Comparison of ENCODE assay signal across 18 cellular contexts in genomic region chr20:19710336-19710721, GRCh38. TPM values are rescaled to one million over a fixed set of nuclear protein-coding genes. Genes with fewer than 3 reads are reported as not detected.
A peak's percentile ranks its signal among the peaks of the same experiment; 100 is the strongest.
DNase-seq lines count a peak whose midpoint lies in the region; ATAC-seq, FAIRE-seq and TF ChIP-seq lines count a peak whose summit lies in the region.
"Had no signal": no experiment of that assay in that cellular context is flagged by ENCODE, and none has a peak within 500 bp of the region (broad histone marks: within the 10 kb centered on the region; RNA-seq: fewer than 3 reads in every experiment).

No MANE protein-coding gene starts in this region.

- H3K27me3 ChIP-seq in IMR-90 (ENCODE audit: control insufficient read depth, insufficient read depth, low read length) (peaks cover 29% of the 10 kb centered on the region), bronchial epithelial cell (ENCODE audit: control insufficient read depth, insufficient read depth, low read length) (peaks cover 3% of the 10 kb centered on the region)
- H3K27me3 ChIP-seq: neutrophil, stomach had no signal

- peak; percentile 89 for FAIRE-seq in bronchial epithelial cell (lab: Jason Lieb, UNC)

- no peak overlapping the region for H3K9ac ChIP-seq in IMR-90 (ENCODE audit: low read depth, low read length)

- no peak overlapping the region for H3K23ac ChIP-seq in IMR-90 (ENCODE audit: low read depth, low read length)

- H2BK120ac ChIP-seq in IMR-90 (ENCODE audit: low read depth, low read length) = no peak overlapping the region

- H3K18ac ChIP-seq in IMR-90 (ENCODE audit: low read depth, low read length) = no peak overlapping the region

- H3K4me1 ChIP-seq in IMR-90 (ENCODE audit: control insufficient read depth, insufficient read depth, low read length) = peaks cover 14% of the 10 kb centered on the region; the same call in 1 of the 2 replicates

- H3K27ac ChIP-seq in IMR-90 (ENCODE audit: insufficient read depth, low read length) = peak overlapping the region; percentile 60; the same call in 1 of the 2 replicates
- H3K27ac ChIP-seq: C4-2B, dorsolateral prefrontal cortex, HL-60, neutrophil had no signal

- BruUV-seq in IMR-90 (replicated peaks; lab: Mats Ljungman, UMichigan) = no TSS peak

- TF ChIP-seq RAD21 in IMR-90 (IDR thresholded peaks at IDR 0.05; ENCODE audit: low read length) = no peak

- peak overlapping the region; percentile 39; the same call in 1 of the 2 replicates for H3K4me2 ChIP-seq in IMR-90 (ENCODE audit: low read depth, low read length)

- H4K5ac ChIP-seq in IMR-90 (ENCODE audit: low read depth, low read length) = no peak overlapping the region

- intact Hi-C loops in IMR-90 (cut with micrococcal nuclease) = no loop called here

- in situ Hi-C loops in IMR-90 (cut with MboI; ENCODE audit: low sequenced_read_pairs) = no loop called here

- no peak overlapping the region for H2AFZ ChIP-seq in IMR-90 (replicated peaks; ENCODE audit: low read length, poor library complexity)

- no peak overlapping the region for H3K4ac ChIP-seq in IMR-90 (ENCODE audit: low read depth, low read length)

- CTCF ChIA-PET in IMR-90 (lab: Yijun Ruan, JAX) = no interaction called here

- TF ChIP-seq CTCF in IMR-90 (conservative IDR thresholded peaks at IDR 0.05; ENCODE audit: low read depth, low read length) (no peak), bronchial epithelial cell (IDR thresholded peaks at IDR 0.05; ENCODE audit: insufficient read depth, low read length, severe bottlenecking) (no peak)

- peaks cover 2% of the 10 kb centered on the region for H3K9me3 ChIP-seq in IMR-90 (ENCODE audit: control insufficient read depth, insufficient read depth, low read length)
- H3K9me3 ChIP-seq: neutrophil, stomach had no signal

- DNase-seq in IMR-90 = no peak
- no peak for DNase-seq in bronchial epithelial cell (ENCODE audit: low read depth)
- peak; percentile 58 for DNase-seq in left kidney (ENCODE audit: low read depth, low spot score)
- DNase-seq in smooth muscle cell of the brain vasculature (ENCODE audit: low read depth, low spot score) = peak; percentile 18
- DNase-seq in amygdala (lab: John Stamatoyannopoulos, UW) = no peak
- no peak for DNase-seq in superior temporal gyrus (ENCODE audit: extremely low spot score)
- no peak for DNase-seq in NCI-H2029 (lab: John Stamatoyannopoulos, UW)
- DNase-seq: activated CD8-positive, alpha-beta T cell treated with anti-CD3 and anti-CD28 coated beads, Interleukin-2, amount 10 ng/mL, durations not matched to agents 7 days and 5 days; activated gamma-delta T cell treated with Interleukin-2 at 50 U/mL for 16 hours; dorsolateral prefrontal cortex; foreskin melanocyte; H7; hippocampal formation; stomach; T-helper 9 cell had no signal

- no peak overlapping the region for H2BK5ac ChIP-seq in IMR-90 (ENCODE audit: low read depth, low read length, poor library complexity, severe bottlenecking)

- no peak overlapping the region for H4K91ac ChIP-seq in IMR-90 (ENCODE audit: insufficient read depth, low read depth, low read length)

- H2AK5ac ChIP-seq in IMR-90 (ENCODE audit: low read depth, low read length) = no peak overlapping the region

- no peak for TF ChIP-seq POLR2A in IMR-90 (IDR thresholded peaks at IDR 0.05; ENCODE audit: low read depth, low read length)

- H3K79me1 ChIP-seq in IMR-90 (ENCODE audit: low read depth in 1 of 2, low read length in 2 of 2) = no peaks in the 10 kb centered on the region

- no peaks in the 10 kb centered on the region for H3K36me3 ChIP-seq in IMR-90 (ENCODE audit: control insufficient read depth, insufficient read depth, low read length)
- no peaks in the 10 kb centered on the region for H3K36me3 ChIP-seq in bronchial epithelial cell (ENCODE audit: control insufficient read depth, insufficient read depth, low read length)
- H3K36me3 ChIP-seq: neutrophil, stomach had no signal

- H4K8ac ChIP-seq in IMR-90 (ENCODE audit: low read depth in 2 of 2, low read length in 2 of 2) = no peak overlapping the region

- dilution Hi-C loops in IMR-90 (cut with HindIII; ENCODE audit: low sequenced_read_pairs, unreplicated experiment) = no loop called here

- H3K9me1 ChIP-seq in IMR-90 (ENCODE audit: insufficient read depth, low read length) = peaks cover 6% of the 10 kb centered on the region

- H2BK15ac ChIP-seq in IMR-90 (ENCODE audit: low read depth, low read length) = no peak overlapping the region

- no peak overlapping the region for H2BK20ac ChIP-seq in IMR-90 (ENCODE audit: low read depth, low read length)

- no peak overlapping the region for H3K56ac ChIP-seq in IMR-90 (ENCODE audit: extremely low read depth, insufficient read depth, low read length)

- peak; percentile 21 for ATAC-seq in IMR-90 (ENCODE audit: low read depth)
- ATAC-seq: activated CD8-positive, alpha-beta T cell treated with anti-CD3 and anti-CD28 coated beads, Interleukin-2, amount 10 ng/mL, durations not matched to agents 7 days and 5 days had no signal

- POLR2A ChIA-PET in IMR-90 (lab: Charles Lee; ENCODE audit: unreplicated experiment) = no interaction called here

- H4K20me1 ChIP-seq in IMR-90 (ENCODE audit: insufficient read depth, low read length) = no peaks in the 10 kb centered on the region

- no CpG with 5 or more reads among the region's 3 CpGs for WGBS in IMR-90 (ENCODE audit: extremely low coverage in 2 of 2, insufficient read length in 1 of 2), 2 experiments

- H3K4me3 ChIP-seq in IMR-90 (ENCODE audit: insufficient read depth, low read depth, low read length) (no peak overlapping the region), bronchial epithelial cell (ENCODE audit: low read depth, low read length) (no peak overlapping the region)
- H3K4me3 ChIP-seq: dorsolateral prefrontal cortex, stomach had no signal

- no peak overlapping the region for H3K14ac ChIP-seq in IMR-90 (replicated peaks; ENCODE audit: low read depth, low read length)

- H2AK9ac ChIP-seq in IMR-90 (replicated peaks; ENCODE audit: low read depth, low read length, poor library complexity) = no peak overlapping the region

TF ChIP-seq in IMR-90, 13 proteins besides CTCF, POLR2A, EP300 and RAD21:
- no peak for TF ChIP-seq NFE2L2 (IDR thresholded peaks at IDR 0.05; ENCODE audit: low read depth, low read length)
- TF ChIP-seq MAFK (IDR thresholded peaks at IDR 0.05; ENCODE audit: low read depth, low read length) = no peak
TF ChIP-seq in IMR-90: peak in this region for 0.

RNA-seq across cellular contexts. Expression of gene RIN2, which starts 47.7 kb away (rescaled TPM):
- 61.4 and 72.2 TPM in 2 replicates for total RNA-seq in IMR-90 (2012; rRNA removed)
- 16.1 and 16.8 TPM in 2 replicates for polyA plus RNA-seq in IMR-90 (2012; rRNA removed)
- polyA plus RNA-seq in IMR-90 (2012; cell fraction: cytosol; rRNA removed) = 7.9 and 9.9 TPM in 2 replicates
- 14.3 and 33.4 TPM in 2 replicates for polyA plus RNA-seq in IMR-90 (2012; cell fraction: nucleus; rRNA removed; ENCODE audit: low replicate concordance)
- 41.1 and 45.8 TPM in 2 replicates for total RNA-seq in bronchial epithelial cell
- total RNA-seq: activated CD8-positive, alpha-beta T cell treated with anti-CD3 and anti-CD28 coated beads, Interleukin-2, amount 10 ng/mL, durations not matched to agents 7 days and 5 days had no signal

Comparison
In these comparisons a context has a peak if more than half of its experiments do, and no peak if none do; other contexts are left out.
1. DNase-seq: peak in left kidney (single experiment) and smooth muscle cell of the brain vasculature (single experiment); none in IMR-90 (single experiment), bronchial epithelial cell (single experiment), amygdala (0 of 56), superior temporal gyrus (single experiment) and NCI-H2029 (single experiment).